ENCODE assay signal across 16 cellular contexts in the genomic region with DNA sequence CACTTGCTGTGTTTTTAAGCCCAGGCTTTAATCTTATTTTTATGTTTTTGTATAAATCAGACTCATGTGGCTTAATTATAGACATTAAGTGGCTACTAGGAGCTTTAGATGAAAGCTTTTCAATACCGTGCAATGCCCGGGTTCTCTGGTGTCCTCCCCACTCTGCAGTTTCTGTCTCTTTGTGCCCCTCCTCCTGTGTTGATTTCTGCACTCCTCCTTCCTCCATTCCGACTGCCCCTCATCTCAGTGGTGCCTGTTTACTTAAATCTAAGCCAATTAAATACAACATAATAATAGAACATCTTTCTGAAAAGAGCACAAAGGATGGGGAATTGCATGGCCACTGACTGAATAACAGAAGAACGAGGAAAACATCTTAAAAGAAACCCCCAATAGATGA.
"Had no signal": no experiment of that assay in that cellular context is flagged by ENCODE, and none has a peak within 500 bp of the region (broad histone marks: within the 10 kb centered on the region; RNA-seq: fewer than 3 reads in every experiment).

No MANE protein-coding gene starts in this region.

- DNase-seq: activated CD4-positive, alpha-beta T cell treated with anti-CD3 and anti-CD28 coated beads, Interleukin-2, amount 50 U/mL, for 4 hours; activated CD4-positive, CD25-positive, alpha-beta regulatory T cell treated with anti-CD3 and anti-CD28 coated beads, Interleukin-2, amount 50 U/mL, for 72 hours; activated gamma-delta T cell; activated naive CD8-positive, alpha-beta T cell treated with anti-CD3 and anti-CD28 coated beads, Interleukin-2, amount 10 ng/mL, durations not matched to agents 7 days and 5 days; activated T-cell treated with anti-CD3 and anti-CD28 coated beads, Interleukin-2, amount 50 U/mL, for 1 hour; anterior cingulate cortex; dermis blood vessel endothelial cell; left lung; mucosa of descending colon; ovary; stimulated activated CD4-positive, alpha-beta T cell treated with anti-CD3 and anti-CD28 coated beads, Interleukin-15, amount 100 ng/mL, for 24 hours; stomach had no signal

- H3K27me3 ChIP-seq: breast epithelium, left lung, ovary, stomach had no signal

- H3K4me1 ChIP-seq: breast epithelium, left lung, stomach had no signal

- H3K9me3 ChIP-seq: breast epithelium, mucosa of descending colon, ovary, thoracic aorta had no signal

- H3K36me3 ChIP-seq: breast epithelium, left lung, ovary, stomach, thoracic aorta had no signal

- ATAC-seq: esophagus mucosa; left lung; mucosa of descending colon; natural killer cell treated with Interleukin-12 subunit alpha and Interleukin-12 subunit beta and Interleukin-15 and Interleukin-18, amount 100 ng/mL, for 72 hours had no signal

- H3K27ac ChIP-seq: breast epithelium, left lung, ovary, stomach, thoracic aorta had no signal

- H3K4me3 ChIP-seq: breast epithelium, left lung, mucosa of descending colon, ovary, stomach, thoracic aorta had no signal
